In genomic region chr15:81293728-81294500, GRCh38 we compare ENCODE assay signal across 8 cellular contexts. TPM values are rescaled to one million over a fixed set of nuclear protein-coding genes. Genes with fewer than 3 reads are reported as not detected.
DNase-seq lines count a peak whose midpoint lies in the region; ATAC-seq and TF ChIP-seq lines count a peak whose summit lies in the region.

No MANE protein-coding gene starts in this region.

- DNase-seq in NOMO-1 treated with DMSO at 0.1 percent for 48 hours (lab: John Stamatoyannopoulos, UW; ENCODE audit: unreplicated experiment) (peak; percentile 83), DMS 273 treated with DMSO at 0.1 percent for 48 hours (lab: John Stamatoyannopoulos, UW) (no peak), putamen (ENCODE audit: low spot score) (no peak), DMS114 treated with DMSO at 0.1 percent for 48 hours (lab: John Stamatoyannopoulos, UW; ENCODE audit: unreplicated experiment) (no peak)
- DNase-seq in activated T-helper 1 cell treated with anti-CD3 and anti-CD28 coated beads, Interleukin-12 subunit alpha, Interleukin-12 subunit beta, Interleukin-2, Interleukin-4 antibody, amounts not matched to agents 30 ng/mL and 10 ng/mL and 1 ng/mL, durations not matched to agents 14 hours and 24 hours and 36 hours (ENCODE audit: low spot score), result peak; percentile 76

- intact Hi-C loops in activated T-helper 1 cell treated with anti-CD3 and anti-CD28 coated beads, Interleukin-12 subunit alpha, Interleukin-12 subunit beta, Interleukin-2, Interleukin-4 antibody, amounts not matched to agents 30 ng/mL and 10 ng/mL and 1 ng/mL, durations not matched to agents 14 hours and 24 hours and 36 hours (cut with micrococcal nuclease), result loop anchor here (1.0 to 10.0 kb wide), 8 partner anchors 8 to 1518 kb away; partner anchors contain the start of genes BCL2A1, MEX3B, RPS17 and TLNRD1

- peak overlapping the region; percentile 51 to 86 for H3K4me3 ChIP-seq in neutrophil (ENCODE audit: low read depth in 1 of 2, low read length in 1 of 2)

- no peaks in the 10 kb centered on the region for H3K9me3 Mint-ChIP-seq in activated T-helper 1 cell treated with anti-CD3 and anti-CD28 coated beads, Interleukin-12 subunit alpha, Interleukin-12 subunit beta, Interleukin-2, Interleukin-4 antibody, amounts not matched to agents 30 ng/mL and 10 ng/mL and 1 ng/mL, durations not matched to agents 14 hours and 24 hours and 36 hours

- H3K4me1 ChIP-seq in neutrophil (ENCODE audit: control insufficient read depth in 1 of 2, insufficient read depth in 1 of 2, low read depth in 1 of 2, low read length in 1 of 2), result peaks cover 58 to 72% of the 10 kb centered on the region in 2 experiments

- H3K36me3 ChIP-seq in neutrophil, result no peaks in the 10 kb centered on the region

- no peaks in the 10 kb centered on the region for H3K9me3 ChIP-seq in neutrophil

- ATAC-seq in GM18502 (IDR thresholded peaks at IDR 0.05; ENCODE audit: poor library complexity, unreplicated experiment), result peak; percentile 64
- ATAC-seq in HG02610 (IDR thresholded peaks at IDR 0.05; ENCODE audit: unreplicated experiment), result peak; percentile 64

- no peaks in the 10 kb centered on the region for H3K27me3 ChIP-seq in neutrophil

- peak overlapping the region; percentile 94 for H3K27ac Mint-ChIP-seq in activated T-helper 1 cell treated with anti-CD3 and anti-CD28 coated beads, Interleukin-12 subunit alpha, Interleukin-12 subunit beta, Interleukin-2, Interleukin-4 antibody, amounts not matched to agents 30 ng/mL and 10 ng/mL and 1 ng/mL, durations not matched to agents 14 hours and 24 hours and 36 hours

- no peaks in the 10 kb centered on the region for H3K27me3 Mint-ChIP-seq in activated T-helper 1 cell treated with anti-CD3 and anti-CD28 coated beads, Interleukin-12 subunit alpha, Interleukin-12 subunit beta, Interleukin-2, Interleukin-4 antibody, amounts not matched to agents 30 ng/mL and 10 ng/mL and 1 ng/mL, durations not matched to agents 14 hours and 24 hours and 36 hours (ENCODE audit: insufficient read depth)

- TF ChIP-seq CTCF in neutrophil (IDR thresholded peaks at IDR 0.05), result no peak

- peak overlapping the region; percentile 96 for H3K27ac ChIP-seq in neutrophil

- peaks cover 76% of the 10 kb centered on the region for H3K4me1 Mint-ChIP-seq in activated T-helper 1 cell treated with anti-CD3 and anti-CD28 coated beads, Interleukin-12 subunit alpha, Interleukin-12 subunit beta, Interleukin-2, Interleukin-4 antibody, amounts not matched to agents 30 ng/mL and 10 ng/mL and 1 ng/mL, durations not matched to agents 14 hours and 24 hours and 36 hours (ENCODE audit: low read depth)

- peaks cover 19% of the 10 kb centered on the region for H3K36me3 Mint-ChIP-seq in activated T-helper 1 cell treated with anti-CD3 and anti-CD28 coated beads, Interleukin-12 subunit alpha, Interleukin-12 subunit beta, Interleukin-2, Interleukin-4 antibody, amounts not matched to agents 30 ng/mL and 10 ng/mL and 1 ng/mL, durations not matched to agents 14 hours and 24 hours and 36 hours (ENCODE audit: low read depth)

- H3K4me3 Mint-ChIP-seq in activated T-helper 1 cell treated with anti-CD3 and anti-CD28 coated beads, Interleukin-12 subunit alpha, Interleukin-12 subunit beta, Interleukin-2, Interleukin-4 antibody, amounts not matched to agents 30 ng/mL and 10 ng/mL and 1 ng/mL, durations not matched to agents 14 hours and 24 hours and 36 hours, result peak overlapping the region; percentile 97

RNA-seq across cellular contexts. Expression of gene STARD5, which starts 30.0 kb away (rescaled TPM):
- total RNA-seq in activated T-helper 1 cell treated with anti-CD3 and anti-CD28 coated beads, Interleukin-12 subunit alpha, Interleukin-12 subunit beta, Interleukin-2, Interleukin-4 antibody, amounts not matched to agents 30 ng/mL and 10 ng/mL and 1 ng/mL, durations not matched to agents 14 hours and 24 hours and 36 hours, result 4.5 and 4.6 TPM in 2 replicates

Comparison
In these comparisons a context has a peak if more than half of its experiments do, and no peak if none do; other contexts are left out.
1. DNase-seq: peak in NOMO-1 treated with DMSO at 0.1 percent for 48 hours (single experiment) and activated T-helper 1 cell treated with anti-CD3 and anti-CD28 coated beads, Interleukin-12 subunit alpha, Interleukin-12 subunit beta, Interleukin-2, Interleukin-4 antibody, amounts not matched to agents 30 ng/mL and 10 ng/mL and 1 ng/mL, durations not matched to agents 14 hours and 24 hours and 36 hours (single experiment); none in DMS 273 treated with DMSO at 0.1 percent for 48 hours (single experiment), putamen (single experiment) and DMS114 treated with DMSO at 0.1 percent for 48 hours (single experiment).